ENCODE assay signal across 8 cellular contexts in genomic region chrX:40108959-40109287, GRCh38. TPM values are rescaled to one million over a fixed set of nuclear protein-coding genes. Genes with fewer than 3 reads are reported as not detected.
DNase-seq lines count a peak whose midpoint lies in the region; ATAC-seq, FAIRE-seq and TF ChIP-seq lines count a peak whose summit lies in the region.

No MANE protein-coding gene starts in this region.

- TF ChIP-seq CTCF in DND-41 (IDR thresholded peaks at IDR 0.05; ENCODE audit: borderline replicate concordance, extremely low read depth, low read length, poor library complexity, severe bottlenecking) (no peak), VCaP (conservative IDR thresholded peaks at IDR 0.05) (no peak), keratinocyte (optimal IDR thresholded peaks at IDR 0.05 in 1 of 3, IDR thresholded peaks at IDR 0.05 in 1 of 3, conservative IDR thresholded peaks at IDR 0.05 in 1 of 3; ENCODE audit: extremely low read depth in 1 of 3, insufficient read depth in 2 of 3, low read length in 3 of 3) (no peak)

- peak; percentile 74 for DNase-seq in DND-41
- peak; percentile 66 for DNase-seq in LoVo (ENCODE audit: low spot score)
- DNase-seq in caudate nucleus (lab: John Stamatoyannopoulos, UW) = peak in 54 of 61 donors; percentile 0 to 81 (median 46)
- DNase-seq in keratinocyte (ENCODE audit: low read depth, low spot score) = no peak
- peak; percentile 58 to 59 for DNase-seq in stimulated activated CD4-positive, alpha-beta T cell treated with anti-CD3 and anti-CD28 coated beads, Interleukin-1b, Interleukin-23, amount 100 ng/mL, for 4 hours (ENCODE audit: low read depth in 2 of 2)

- H3K4me3 ChIP-seq in DND-41 (ENCODE audit: low read depth in 1 of 2, low read length in 2 of 2) (peak overlapping the region; percentile 33 to 57; a peak in 3 of 4 replicates), keratinocyte (ENCODE audit: control insufficient read depth in 2 of 3, extremely low read depth in 1 of 3, insufficient read depth in 2 of 3, low read depth in 1 of 3, low read length in 3 of 3) (peak overlapping the region; percentile 33 to 61 (median 51))

- FAIRE-seq in keratinocyte (lab: Jason Lieb, UNC) = no peak

- H3K9me1 ChIP-seq in keratinocyte (ENCODE audit: control insufficient read depth, extremely low read depth, insufficient read depth, low read length) = no peaks in the 10 kb centered on the region

- H3K27me3 ChIP-seq in DND-41 (ENCODE audit: insufficient read depth, low read length, poor library complexity) (no peaks in the 10 kb centered on the region), keratinocyte (ENCODE audit: control insufficient read depth, extremely low read depth, insufficient read depth, low read length) (peaks cover 22% of the 10 kb centered on the region)

- H3K4me1 ChIP-seq in DND-41 (ENCODE audit: insufficient read depth, low read length) (peaks cover 35% of the 10 kb centered on the region), keratinocyte (ENCODE audit: control insufficient read depth, extremely low read depth, insufficient read depth, low read length) (peaks cover 14% of the 10 kb centered on the region)

- H2AFZ ChIP-seq in DND-41 (ENCODE audit: low read depth, low read length) = peak overlapping the region; percentile 56
- peak overlapping the region; percentile 19 for H2AFZ ChIP-seq in keratinocyte (ENCODE audit: control insufficient read depth, low read length)

- ATAC-seq in DND-41 (ENCODE audit: insufficient read depth, low read depth) = peak; percentile 57
- ATAC-seq in GM19467 (IDR thresholded peaks at IDR 0.05; ENCODE audit: unreplicated experiment) = no peak
- no peak for ATAC-seq in HG03280 (IDR thresholded peaks at IDR 0.05; ENCODE audit: unreplicated experiment)

- no peaks in the 10 kb centered on the region for H3K9me3 ChIP-seq in DND-41 (ENCODE audit: insufficient read depth, low read length, severe bottlenecking)
- no peaks in the 10 kb centered on the region for H3K9me3 ChIP-seq in keratinocyte (ENCODE audit: control insufficient read depth, low read depth, low read length)

- H3K4me2 ChIP-seq in DND-41 (ENCODE audit: insufficient read depth, low read length) (peak overlapping the region; percentile 76), keratinocyte (ENCODE audit: control insufficient read depth, extremely low read depth, insufficient read depth, low read depth, low read length) (peak overlapping the region; percentile 60)

- peaks cover 1% of the 10 kb centered on the region for H4K20me1 ChIP-seq in DND-41 (ENCODE audit: insufficient read depth, low read length)
- H4K20me1 ChIP-seq in keratinocyte (ENCODE audit: control insufficient read depth, extremely low read depth, insufficient read depth, low read length) = no peaks in the 10 kb centered on the region

- H3K79me2 ChIP-seq in DND-41 (ENCODE audit: insufficient read depth, low read length) (peaks cover 54% of the 10 kb centered on the region), keratinocyte (ENCODE audit: control insufficient read depth, insufficient read depth, low read length) (no peaks in the 10 kb centered on the region)

- peak overlapping the region; percentile 95 for H3K9ac ChIP-seq in DND-41 (ENCODE audit: low read depth, low read length)
- H3K9ac ChIP-seq in keratinocyte (ENCODE audit: control insufficient read depth, extremely low read depth, insufficient read depth, low read length) = peak overlapping the region; percentile 67

- dilution Hi-C loops in keratinocyte (cut with MboI; ENCODE audit: extremely low pct_ligation_motif_present, low sequenced_read_pairs) = no loop called here

- H3K36me3 ChIP-seq in DND-41 (ENCODE audit: insufficient read depth, low read length) = no peaks in the 10 kb centered on the region; the same call in 1 of the 2 replicates
- H3K36me3 ChIP-seq in keratinocyte (ENCODE audit: control insufficient read depth in 2 of 2, extremely low read depth in 1 of 2, insufficient read depth in 2 of 2, low read length in 2 of 2) = no peaks in the 10 kb centered on the region

- H3K27ac ChIP-seq in DND-41 (ENCODE audit: low read length) (peak overlapping the region; percentile 86), VCaP (peak overlapping the region; percentile 98), caudate nucleus (ENCODE audit: low read depth, low read length) (peak overlapping the region; percentile 52), keratinocyte (ENCODE audit: control insufficient read depth, insufficient read depth, low read length) (peak overlapping the region; percentile 49)

RNA-seq across cellular contexts. Expression of gene BCOR, which starts 11.2 kb away (rescaled TPM):
- 2.8 to 5.0 TPM (median 3.6 TPM) in 3 replicates for polyA plus RNA-seq in keratinocyte
- polyA plus RNA-seq in keratinocyte (2011; ENCODE audit: low read depth) = 8.0 TPM
- polyA plus RNA-seq in keratinocyte (2011; cell fraction: cytosol; rRNA removed) = 4.1 and 4.2 TPM in 2 replicates
- polyA plus RNA-seq in keratinocyte (2011; cell fraction: nucleus; rRNA removed) = 20.2 and 20.8 TPM in 2 replicates
- 6.2 and 7.2 TPM in 2 replicates for polyA plus RNA-seq in keratinocyte (2012; ENCODE audit: low replicate concordance)
- 2.5 to 11.9 TPM (median 7.5 TPM) in 3 replicates for polyA minus RNA-seq in keratinocyte
- polyA minus RNA-seq in keratinocyte (2011; cell fraction: cytosol; rRNA and poly(A)+ RNA removed) = 4.0 TPM
- polyA minus RNA-seq in keratinocyte (2011; cell fraction: nucleus; rRNA and poly(A)+ RNA removed) = 13.0 and 22.7 TPM in 2 replicates
